Comparison of ENCODE assay signal across 17 cellular contexts in genomic region chr17:81058263-81058871, GRCh38. TPM values are rescaled to one million over a fixed set of nuclear protein-coding genes. Genes with fewer than 3 reads are reported as not detected.
DNase-seq lines count a peak whose midpoint lies in the region; ATAC-seq and TF ChIP-seq lines count a peak whose summit lies in the region.
"Had no signal": no experiment of that assay in that cellular context is flagged by ENCODE, and none has a peak within 500 bp of the region (broad histone marks: within the 10 kb centered on the region; RNA-seq: fewer than 3 reads in every experiment).

No MANE protein-coding gene starts in this region.

- peak overlapping the region; percentile 87 for H3K27ac ChIP-seq in WERI-Rb-1
- H3K27ac ChIP-seq in lower lobe of right lung, result peak overlapping the region; percentile 80
- peak overlapping the region; percentile 20 for H3K27ac ChIP-seq in temporal lobe (ENCODE audit: low read depth, low read length)
- H3K27ac ChIP-seq: SJSA1 had no signal

- H3K9me3 ChIP-seq in WERI-Rb-1 (ENCODE audit: severe bottlenecking), result no peaks in the 10 kb centered on the region
- no peaks in the 10 kb centered on the region for H3K9me3 ChIP-seq in lower lobe of right lung
- H3K9me3 ChIP-seq in mucosa of descending colon, result no peaks in the 10 kb centered on the region
- H3K9me3 ChIP-seq: psoas muscle, SJSA1 had no signal

- peaks cover 72% of the 10 kb centered on the region for H3K36me3 ChIP-seq in WERI-Rb-1
- peaks cover 46% of the 10 kb centered on the region for H3K36me3 ChIP-seq in lower lobe of right lung
- no peaks in the 10 kb centered on the region for H3K36me3 ChIP-seq in mucosa of descending colon (ENCODE audit: low read depth)

- H3K4me3 ChIP-seq in WERI-Rb-1 (ENCODE audit: low read depth, low read length) (no peak overlapping the region), lower lobe of right lung (no peak overlapping the region), mucosa of descending colon (no peak overlapping the region)
- H3K4me3 ChIP-seq: GM12878, SJSA1 had no signal

- ATAC-seq in lower lobe of right lung (no peak), HG03432 (IDR thresholded peaks at IDR 0.05; ENCODE audit: unreplicated experiment) (no peak), mucosa of descending colon (no peak)
- ATAC-seq: GM12878 had no signal

- H3K27ac Mint-ChIP-seq in activated naive CD4-positive, alpha-beta T cell treated with anti-CD3 and anti-CD28 coated beads for 36 hours, result no peak overlapping the region

- H3K4me3 Mint-ChIP-seq in activated naive CD4-positive, alpha-beta T cell treated with anti-CD3 and anti-CD28 coated beads for 36 hours, result no peak overlapping the region

- intact Hi-C loops in activated naive CD4-positive, alpha-beta T cell treated with anti-CD3 and anti-CD28 coated beads for 36 hours (cut with micrococcal nuclease), result no loop called here
- intact Hi-C loops in lower lobe of right lung (cut with DNase I), result no loop called here
- intact Hi-C loops in mucosa of descending colon (cut with DNase I, micrococcal nuclease), result no loop called here

- H3K27me3 ChIP-seq in WERI-Rb-1 (ENCODE audit: insufficient read depth, low read depth, severe bottlenecking) (no peaks in the 10 kb centered on the region), lower lobe of right lung (ENCODE audit: low read depth) (no peaks in the 10 kb centered on the region)
- H3K27me3 ChIP-seq: SJSA1 had no signal

- peaks cover 2% of the 10 kb centered on the region for H3K4me1 Mint-ChIP-seq in activated naive CD4-positive, alpha-beta T cell treated with anti-CD3 and anti-CD28 coated beads for 36 hours (ENCODE audit: low read depth)

- peak; percentile 41 for DNase-seq in activated naive CD4-positive, alpha-beta T cell treated with anti-CD3 and anti-CD28 coated beads for 36 hours
- DNase-seq in activated naive CD4-positive, alpha-beta T cell (lab: John Stamatoyannopoulos, UW), result no peak
- no peak for DNase-seq in WERI-Rb-1
- no peak for DNase-seq in lower lobe of right lung
- DNase-seq in EL, result no peak
- DNase-seq in mucosa of descending colon, result no peak
- DNase-seq: activated effector memory CD4-positive, alpha-beta T cell treated with Interleukin-2 at 50 U/mL for 16 hours; COR-L47; kidney glomerular epithelial cell; NCI-H1930; NCI-H510A treated with DMSO at 0.1 percent for 48 hours; psoas muscle; T-helper 9 cell had no signal

- TF ChIP-seq CTCF in WERI-Rb-1 (IDR thresholded peaks at IDR 0.05; ENCODE audit: low read depth, low read length), result no peak
- TF ChIP-seq CTCF in lower lobe of right lung (IDR thresholded peaks at IDR 0.05), result no peak
- TF ChIP-seq CTCF in mucosa of descending colon (IDR thresholded peaks at IDR 0.05), result no peak

- no peaks in the 10 kb centered on the region for H3K9me3 Mint-ChIP-seq in activated naive CD4-positive, alpha-beta T cell treated with anti-CD3 and anti-CD28 coated beads for 36 hours

- no peaks in the 10 kb centered on the region for H3K36me3 Mint-ChIP-seq in activated naive CD4-positive, alpha-beta T cell treated with anti-CD3 and anti-CD28 coated beads for 36 hours (ENCODE audit: low read depth)

- H3K27me3 Mint-ChIP-seq in activated naive CD4-positive, alpha-beta T cell treated with anti-CD3 and anti-CD28 coated beads for 36 hours (ENCODE audit: low read depth), result no peaks in the 10 kb centered on the region

- H3K4me1 ChIP-seq in lower lobe of right lung, result peaks cover 51% of the 10 kb centered on the region
- peaks cover 9% of the 10 kb centered on the region for H3K4me1 ChIP-seq in mucosa of descending colon (ENCODE audit: low read depth)
- H3K4me1 ChIP-seq: SJSA1 had no signal

- CTCF ChIA-PET in activated naive CD4-positive, alpha-beta T cell treated with anti-CD3 and anti-CD28 coated beads for 36 hours (lab: Charles Lee), result no interaction called here

RNA-seq across cellular contexts. Expression of gene BAIAP2, which starts 23.4 kb away (rescaled TPM):
- 1 to 10 TPM; 3.9 to 4.2 TPM for total RNA-seq in activated naive CD4-positive, alpha-beta T cell treated with anti-CD3 and anti-CD28 coated beads for 36 hours
- 119 TPM for total RNA-seq in lower lobe of right lung
- 20.2 TPM for total RNA-seq in temporal lobe
- total RNA-seq in mucosa of descending colon, result 10 to 100 TPM; 11.6 to 76.7 (median 19.4) TPM

Comparison
In these comparisons a context has a peak if more than half of its experiments do, and no peak if none do; other contexts are left out.
1. H3K27ac ChIP-seq: peak in every context shown above with its lines; median percentile 87 in WERI-Rb-1; 80 in lower lobe of right lung; 20 in temporal lobe.